In the genomic region with DNA sequence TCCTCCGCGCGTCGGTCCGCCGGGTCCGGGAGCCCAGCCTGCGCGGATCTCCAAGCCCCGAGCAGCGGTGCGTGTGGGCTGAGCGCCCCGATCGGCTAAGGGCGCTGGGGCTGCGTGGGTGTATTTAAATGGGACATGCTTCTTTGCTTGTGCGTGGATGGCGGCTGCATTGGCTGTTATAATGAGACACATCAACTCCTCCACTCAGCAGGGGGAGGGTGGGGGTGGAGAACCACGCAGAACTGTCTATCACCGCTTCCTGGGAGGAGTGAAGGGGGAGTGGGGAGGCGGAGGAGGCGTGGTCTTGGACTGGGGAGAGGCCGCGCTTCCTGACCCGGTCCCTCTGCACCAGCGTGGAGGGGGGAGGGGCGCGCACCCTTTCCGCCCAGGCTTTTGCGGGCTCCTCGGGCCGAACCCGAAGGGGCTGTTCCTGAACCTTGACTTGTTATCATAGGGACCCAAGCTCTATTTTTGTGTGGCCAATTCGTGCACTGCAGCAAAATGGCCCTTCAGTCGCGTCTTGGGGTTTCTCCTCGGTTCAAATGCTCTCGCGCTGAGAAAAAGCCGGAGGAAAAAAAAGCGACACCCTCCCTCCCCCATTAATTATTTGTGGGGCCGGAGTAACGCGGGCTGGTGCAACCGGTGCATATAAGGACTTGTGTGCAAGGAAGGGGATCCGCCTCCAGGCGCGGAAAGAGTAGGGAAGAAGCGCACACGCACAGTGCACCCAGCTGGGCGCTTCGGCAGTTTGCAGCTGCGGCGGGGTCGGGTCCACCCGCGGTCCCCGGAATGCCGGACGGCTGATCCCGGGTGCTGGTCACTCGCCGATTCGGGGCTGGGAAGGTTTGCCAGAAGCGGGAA, we compare ENCODE assay signal across 8 cellular contexts. TPM values are rescaled to one million over a fixed set of nuclear protein-coding genes. Genes with fewer than 3 reads are reported as not detected.
DNase-seq lines count a peak whose midpoint lies in the region; ATAC-seq lines count a peak whose summit lies in the region.

A gene (minus strand): TSS at position 180 of the 861 bp plus-strand sequence. CDS start 342 bp downstream, outside the sequence.

- POLR2A ChIA-PET in activated CD8-positive, alpha-beta T cell treated with anti-CD3 and anti-CD28 coated beads, Interleukin-2, amount 10 ng/mL, durations not matched to agents 7 days and 5 days (lab: Charles Lee), result interaction anchor here (0.6 to 2.4 kb wide), 13 partner anchors 11 to 872 kb away, joined by 3 to 5 read pairs (median 3); a partner anchor contains a TSS

- H3K27ac Mint-ChIP-seq in activated CD8-positive, alpha-beta T cell treated with anti-CD3 and anti-CD28 coated beads, Interleukin-2, amount 10 ng/mL, durations not matched to agents 7 days and 5 days, result peak within 1 kb of the TSS; percentile 84

- peak; percentile 83 for DNase-seq in CD1c-positive myeloid dendritic cell (ENCODE audit: extremely low spot score)
- peak; percentile 97 for DNase-seq in NCI-H774 (lab: John Stamatoyannopoulos, UW)
- DNase-seq in activated CD8-positive, alpha-beta T cell treated with anti-CD3 and anti-CD28 coated beads, Interleukin-2, amount 10 ng/mL, durations not matched to agents 7 days and 5 days, result peak; percentile 96
- DNase-seq in effector CD4-positive, alpha-beta T cell, result peak; percentile 95
- peak; percentile 97 for DNase-seq in medulla oblongata (ENCODE audit: extremely low spot score)
- DNase-seq in stimulated activated CD4-positive, alpha-beta T cell treated with anti-CD3 and anti-CD28 coated beads, TNF-alpha, amount 100 ng/mL, for 48 hours (ENCODE audit: low read depth in 3 of 3), result peak; percentile 87 to 93 (median 88)

- CTCF ChIA-PET in activated CD8-positive, alpha-beta T cell treated with anti-CD3 and anti-CD28 coated beads, Interleukin-2, amount 10 ng/mL, durations not matched to agents 7 days and 5 days (lab: Charles Lee), result interaction anchor here (0.6 to 3.5 kb wide), 29 partner anchors 12 to 552 kb away, joined by 3 to 22 read pairs (median 4); no protein-coding TSS in a partner anchor

- peak within 1 kb of the TSS; percentile 84 for H3K4me3 Mint-ChIP-seq in activated CD8-positive, alpha-beta T cell treated with anti-CD3 and anti-CD28 coated beads, Interleukin-2, amount 10 ng/mL, durations not matched to agents 7 days and 5 days

- H3K9me3 Mint-ChIP-seq in activated CD8-positive, alpha-beta T cell treated with anti-CD3 and anti-CD28 coated beads, Interleukin-2, amount 10 ng/mL, durations not matched to agents 7 days and 5 days (ENCODE audit: insufficient read depth), result no peaks in the 10 kb centered on the region

- H3K27me3 Mint-ChIP-seq in activated CD8-positive, alpha-beta T cell treated with anti-CD3 and anti-CD28 coated beads, Interleukin-2, amount 10 ng/mL, durations not matched to agents 7 days and 5 days (ENCODE audit: low read depth), result no peaks in the 10 kb centered on the region

- ATAC-seq in GM19328 (IDR thresholded peaks at IDR 0.05; ENCODE audit: unreplicated experiment) (peak; percentile 74), HG03469 (IDR thresholded peaks at IDR 0.05; ENCODE audit: unreplicated experiment) (peak; percentile 42)
- ATAC-seq in activated CD8-positive, alpha-beta T cell treated with anti-CD3 and anti-CD28 coated beads, Interleukin-2, amount 10 ng/mL, durations not matched to agents 7 days and 5 days, result peak; percentile 84

- H3K4me1 Mint-ChIP-seq in activated CD8-positive, alpha-beta T cell treated with anti-CD3 and anti-CD28 coated beads, Interleukin-2, amount 10 ng/mL, durations not matched to agents 7 days and 5 days (ENCODE audit: low read depth), result peaks cover 39% of the 10 kb centered on the region

- H3K36me3 Mint-ChIP-seq in activated CD8-positive, alpha-beta T cell treated with anti-CD3 and anti-CD28 coated beads, Interleukin-2, amount 10 ng/mL, durations not matched to agents 7 days and 5 days (ENCODE audit: low read depth), result peaks cover 5% of the 10 kb centered on the region

RNA-seq across cellular contexts. Expression of the gene that starts here (rescaled TPM):
- 10 to 100 TPM; 32.1 to 39.2 TPM for total RNA-seq in activated CD8-positive, alpha-beta T cell treated with anti-CD3 and anti-CD28 coated beads, Interleukin-2, amount 10 ng/mL, durations not matched to agents 7 days and 5 days

Comparison
In these comparisons a context has a peak if more than half of its experiments do, and no peak if none do; other contexts are left out.
1. Peak in every context shown above with its lines: DNase-seq and ATAC-seq.